22 cellular contexts compared by ENCODE assay signal in the genomic region with DNA sequence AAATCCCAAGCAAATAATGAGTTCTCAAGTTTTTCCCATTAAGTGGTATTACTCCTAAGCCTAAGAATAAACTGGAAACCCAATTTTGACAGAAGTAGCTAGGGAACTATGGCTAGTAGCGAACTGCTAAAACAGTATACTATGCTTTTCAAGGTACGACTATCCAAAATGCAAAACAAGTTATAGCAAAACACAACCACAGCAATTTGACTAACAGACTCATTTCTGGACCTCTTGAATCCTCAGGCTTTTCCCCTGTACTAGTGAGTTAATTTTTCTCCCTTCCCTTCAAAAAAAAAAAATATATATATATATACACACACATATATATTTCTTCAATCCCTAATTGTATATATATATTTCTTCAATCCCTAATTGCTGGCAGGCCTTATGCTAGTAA.
"Had no signal": no experiment of that assay in that cellular context is flagged by ENCODE, and none has a peak within 500 bp of the region (broad histone marks: within the 10 kb centered on the region; RNA-seq: fewer than 3 reads in every experiment).

No MANE protein-coding gene starts in this region.

- H3K9me3 Mint-ChIP-seq: activated naive CD4-positive, alpha-beta T cell treated with anti-CD3 and anti-CD28 coated beads, Interleukin-2, amount 10 ng/mL, durations not matched to agents 7 days and 5 days; activated naive CD8-positive, alpha-beta T cell treated with anti-CD3 and anti-CD28 coated beads, Interleukin-2, amount 50 U/mL, for 24 hours; immature natural killer cell; naive thymus-derived CD4-positive, alpha-beta T cell; T-cell had no signal

- H3K4me3 ChIP-seq: body of pancreas, cardiac muscle cell, heart right ventricle, lower lobe of right lung, prostate gland, tibial artery had no signal

- ATAC-seq: activated naive CD8-positive, alpha-beta T cell treated with anti-CD3 and anti-CD28 coated beads, Interleukin-2, amount 50 U/mL, for 24 hours; body of pancreas; heart right ventricle; left lobe of liver; lower lobe of right lung; naive thymus-derived CD4-positive, alpha-beta T cell; T-cell had no signal

- H3K27ac Mint-ChIP-seq: activated naive CD4-positive, alpha-beta T cell treated with anti-CD3 and anti-CD28 coated beads, Interleukin-2, amount 10 ng/mL, durations not matched to agents 7 days and 5 days; immature natural killer cell; T-cell had no signal

- H3K27me3 ChIP-seq: body of pancreas, cardiac muscle cell, heart right ventricle, tibial artery had no signal

- FAIRE-seq: TTC549 had no signal

- H3K4me3 Mint-ChIP-seq: activated naive CD4-positive, alpha-beta T cell treated with anti-CD3 and anti-CD28 coated beads, Interleukin-2, amount 10 ng/mL, durations not matched to agents 7 days and 5 days; activated naive CD8-positive, alpha-beta T cell treated with anti-CD3 and anti-CD28 coated beads, Interleukin-2, amount 50 U/mL, for 24 hours; immature natural killer cell; T-cell had no signal

- H3K9me3 ChIP-seq: body of pancreas, heart right ventricle, lower lobe of right lung, prostate gland, tibial artery had no signal

- H3K27ac ChIP-seq: cardiac muscle cell, epithelial cell of prostate, heart right ventricle, lower lobe of right lung, tibial artery had no signal

- H3K27me3 Mint-ChIP-seq: activated naive CD4-positive, alpha-beta T cell treated with anti-CD3 and anti-CD28 coated beads, Interleukin-2, amount 10 ng/mL, durations not matched to agents 7 days and 5 days; activated naive CD8-positive, alpha-beta T cell treated with anti-CD3 and anti-CD28 coated beads, Interleukin-2, amount 50 U/mL, for 24 hours; naive thymus-derived CD4-positive, alpha-beta T cell; T-cell had no signal

- H3K36me3 ChIP-seq: cardiac muscle cell, prostate gland, tibial artery had no signal

- DNase-seq: activated CD4-positive, alpha-beta T cell treated with anti-CD3 and anti-CD28 coated beads, Interleukin-2, amount 50 U/mL, for 48 hours; activated CD8-positive, alpha-beta memory T cell treated with anti-CD3 and anti-CD28 coated beads, Interleukin-2, amount 50 U/mL, for 48 hours; activated effector memory CD4-positive, alpha-beta T cell treated with anti-CD3 and anti-CD28 coated beads, Interleukin-2, amount 50 U/mL, for 16 hours; activated naive CD4-positive, alpha-beta T cell treated with anti-CD3 and anti-CD28 coated beads, Interleukin-2, amount 10 ng/mL, durations not matched to agents 7 days and 5 days; activated naive CD8-positive, alpha-beta T cell treated with anti-CD3 and anti-CD28 coated beads, Interleukin-2, amount 50 U/mL, for 24 hours; activated T-cell treated with anti-CD3 and anti-CD28 coated beads, Interleukin-2, amount 50 U/mL, for 48 hours; body of pancreas; cortex of kidney; heart right ventricle; immature natural killer cell; lower lobe of right lung; naive thymus-derived CD4-positive, alpha-beta T cell; stimulated activated CD4-positive, alpha-beta T cell treated with anti-CD3 and anti-CD28 coated beads, Interleukin-4, amount 100 ng/mL, for 1 hour; stimulated activated naive CD4-positive, alpha-beta T cell treated with Interleukin-2 at 50 U/mL for 16 hours; substantia nigra; T-cell; tibial artery had no signal
